1 cellular context compared by ENCODE assay signal in the genomic region with DNA sequence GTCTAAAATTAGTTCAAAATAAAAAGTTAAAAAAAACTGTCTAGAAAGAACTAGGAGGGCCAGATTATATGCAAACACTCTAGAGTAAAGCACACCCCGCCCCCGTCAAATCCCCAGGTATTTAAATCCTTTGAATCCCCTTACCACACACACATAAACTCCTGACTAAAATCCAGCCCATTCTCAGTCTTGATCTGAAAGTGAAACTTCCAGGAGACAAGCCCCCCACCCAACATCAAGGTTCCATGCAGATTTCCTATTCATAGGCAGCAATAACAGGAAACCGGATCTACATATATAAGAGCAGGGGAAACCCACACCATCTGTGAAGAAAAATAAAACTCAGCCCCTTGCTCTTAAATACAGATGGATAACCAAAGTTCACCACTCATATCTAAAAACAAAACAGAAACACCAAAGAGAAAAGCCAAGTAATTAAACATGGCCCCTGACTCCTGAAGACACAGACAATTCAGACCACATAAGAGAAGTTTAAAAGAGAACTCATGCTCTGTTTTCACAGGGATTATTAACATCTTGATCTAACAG.
TF ChIP-seq lines count a peak whose summit lies in the region.

No MANE protein-coding gene starts in this region.

TF ChIP-seq in SK-N-SH treated with all-trans-retinoic acid at 6 μM for 48 hours, 23 proteins besides CTCF, POLR2A, EP300 and RAD21 (continued from another document):
- TF ChIP-seq, protein P1, sequence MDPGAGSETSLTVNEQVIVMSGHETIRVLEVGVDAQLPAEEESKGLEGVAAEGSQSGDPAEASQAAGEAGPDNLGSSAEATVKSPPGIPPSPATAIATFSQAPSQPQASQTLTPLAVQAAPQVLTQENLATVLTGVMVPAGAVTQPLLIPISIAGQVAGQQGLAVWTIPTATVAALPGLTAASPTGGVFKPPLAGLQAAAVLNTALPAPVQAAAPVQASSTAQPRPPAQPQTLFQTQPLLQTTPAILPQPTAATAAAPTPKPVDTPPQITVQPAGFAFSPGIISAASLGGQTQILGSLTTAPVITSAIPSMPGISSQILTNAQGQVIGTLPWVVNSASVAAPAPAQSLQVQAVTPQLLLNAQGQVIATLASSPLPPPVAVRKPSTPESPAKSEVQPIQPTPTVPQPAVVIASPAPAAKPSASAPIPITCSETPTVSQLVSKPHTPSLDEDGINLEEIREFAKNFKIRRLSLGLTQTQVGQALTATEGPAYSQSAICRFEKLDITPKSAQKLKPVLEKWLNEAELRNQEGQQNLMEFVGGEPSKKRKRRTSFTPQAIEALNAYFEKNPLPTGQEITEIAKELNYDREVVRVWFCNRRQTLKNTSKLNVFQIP (CRISPR knock-in tag; IDR thresholded peaks at IDR 0.05; ENCODE audit: borderline replicate concordance, low read depth), result no peak
- no peak for TF ChIP-seq ZFP30 (CRISPR knock-in tag; IDR thresholded peaks at IDR 0.05)
